1 cellular context compared by ENCODE assay signal in genomic region chr11:35982061-35982460, GRCh38.
TF ChIP-seq lines count a peak whose summit lies in the region.

No MANE protein-coding gene starts in this region.

TF ChIP-seq in IMR-90, 13 proteins besides CTCF, POLR2A, EP300 and RAD21 (continued from another document):
- TF ChIP-seq MAZ (IDR thresholded peaks at IDR 0.05; ENCODE audit: borderline replicate concordance, low read depth, low read length), result no peak
- no peak for TF ChIP-seq MAFK (IDR thresholded peaks at IDR 0.05; ENCODE audit: low read depth, low read length)
- no peak for TF ChIP-seq RFX5 (IDR thresholded peaks at IDR 0.05; ENCODE audit: low read depth, low read length)
- no peak for TF ChIP-seq USF2 (IDR thresholded peaks at IDR 0.05; ENCODE audit: low read depth, low read length)
- no peak for TF ChIP-seq RCOR1 (IDR thresholded peaks at IDR 0.05; ENCODE audit: insufficient replicate concordance, low read length)
- no peak for TF ChIP-seq SMC3 (IDR thresholded peaks at IDR 0.05; ENCODE audit: low read depth, low read length)
- no peak for TF ChIP-seq FOS (IDR thresholded peaks at IDR 0.05; ENCODE audit: low read depth, low read length)
- TF ChIP-seq CHD1 (IDR thresholded peaks at IDR 0.05; ENCODE audit: low read depth, low read length), result no peak
- no peak for TF ChIP-seq CEBPB (IDR thresholded peaks at IDR 0.05; ENCODE audit: low read depth, low read length)
- no peak for TF ChIP-seq ELK1 (IDR thresholded peaks at IDR 0.05; ENCODE audit: borderline replicate concordance, low read depth, low read length)
- TF ChIP-seq BHLHE40 (IDR thresholded peaks at IDR 0.05; ENCODE audit: low read depth, low read length), result no peak
- TF ChIP-seq NFE2L2 (IDR thresholded peaks at IDR 0.05; ENCODE audit: low read depth, low read length), result no peak
